In genomic region chr5:62340392-62340791, GRCh38 we compare ENCODE assay signal across 10 cellular contexts. TPM values are rescaled to one million over a fixed set of nuclear protein-coding genes. Genes with fewer than 3 reads are reported as not detected.
A peak's percentile ranks its signal among the peaks of the same experiment; 100 is the strongest.
DNase-seq lines count a peak whose midpoint lies in the region; ATAC-seq and TF ChIP-seq lines count a peak whose summit lies in the region.
"Had no signal": no experiment of that assay in that cellular context is flagged by ENCODE, and none has a peak within 500 bp of the region (broad histone marks: within the 10 kb centered on the region; RNA-seq: fewer than 3 reads in every experiment).

No MANE protein-coding gene starts in this region.

- peak; percentile 41 to 47 for ATAC-seq in naive B cell (ENCODE audit: low read depth in 2 of 2)
- ATAC-seq: left lobe of liver had no signal

- H3K9me3 ChIP-seq in Karpas-422 (ENCODE audit: low read length): no peaks in the 10 kb centered on the region

- no peak overlapping the region for H3K27ac ChIP-seq in Karpas-422 (ENCODE audit: low read length)
- H3K27ac ChIP-seq in brain microvascular endothelial cell: no peak overlapping the region

- peaks cover 37% of the 10 kb centered on the region for H4K20me1 ChIP-seq in Karpas-422 (ENCODE audit: insufficient read depth, low read depth, low read length)

- no peak overlapping the region for H3K4me3 Mint-ChIP-seq in naive B cell

- no peaks in the 10 kb centered on the region for H3K27me3 Mint-ChIP-seq in naive B cell

- no peaks in the 10 kb centered on the region for H3K9me2 ChIP-seq in Karpas-422 (replicated peaks; ENCODE audit: insufficient read depth, low read length)

- in situ Hi-C loops in brain microvascular endothelial cell (cut with HindIII; ENCODE audit: low pct_ligation_motif_present, low sequenced_read_pairs): no loop called here

- no peak overlapping the region for H3K27ac Mint-ChIP-seq in naive B cell

- no peaks in the 10 kb centered on the region for H3K27me3 ChIP-seq in Karpas-422 (ENCODE audit: low read length)
- no peaks in the 10 kb centered on the region for H3K27me3 ChIP-seq in brain microvascular endothelial cell (replicated peaks)

- TF ChIP-seq CTCF in GM10266 (IDR thresholded peaks at IDR 0.05; ENCODE audit: control insufficient read depth, insufficient read depth, low read depth, missing control alignments): peak; percentile 40
- peak; percentile 64 for TF ChIP-seq CTCF in brain microvascular endothelial cell (IDR thresholded peaks at IDR 0.05; ENCODE audit: low read depth, low read length, missing control alignments)

- H3K9me3 Mint-ChIP-seq in naive B cell: no peaks in the 10 kb centered on the region

- H3K4me1 ChIP-seq in Karpas-422 (ENCODE audit: low read length): peaks cover 26% of the 10 kb centered on the region

- H3K4me2 ChIP-seq in Karpas-422 (ENCODE audit: low read depth, low read length, poor library complexity, severe bottlenecking): no peak overlapping the region

- H3K4me1 Mint-ChIP-seq in naive B cell: peaks cover 37 to 55% (median 53%) of the 10 kb centered on the region in 3 donors

- peaks cover 100% of the 10 kb centered on the region for H3K79me2 ChIP-seq in Karpas-422 (ENCODE audit: low read length)

- H3K4me3 ChIP-seq in Karpas-422 (ENCODE audit: low read length): no peak overlapping the region
- H3K4me3 ChIP-seq in brain microvascular endothelial cell (ENCODE audit: low read depth, low read length): no peak overlapping the region

- H2AFZ ChIP-seq in Karpas-422 (ENCODE audit: low read length): no peak overlapping the region

- H3K36me3 ChIP-seq in Karpas-422 (ENCODE audit: insufficient read depth, low read length) (no peaks in the 10 kb centered on the region), brain microvascular endothelial cell (replicated peaks) (no peaks in the 10 kb centered on the region)

- H3K36me3 Mint-ChIP-seq in naive B cell: no peaks in the 10 kb centered on the region

- H3K9ac ChIP-seq in Karpas-422 (ENCODE audit: low read length): no peak overlapping the region

- DNase-seq in GM10266 (ENCODE audit: extremely low spot score) (no peak), Karpas-422 (peak; percentile 72), brain microvascular endothelial cell (peak; percentile 13), naive B cell (no peak), SKM-1 (lab: John Stamatoyannopoulos, UW; ENCODE audit: unreplicated experiment) (no peak), NCI-H2081 treated with DMSO at 0.1 percent for 48 hours (lab: John Stamatoyannopoulos, UW) (no peak), cerebellar cortex (ENCODE audit: low spot score) (no peak)
- no peak for DNase-seq in stimulated activated CD8-positive, alpha-beta memory T cell treated with anti-CD3 and anti-CD28 coated beads, Interleukin-4, amount 100 ng/mL, for 48 hours
- DNase-seq: amniotic stem cell had no signal

RNA-seq across cellular contexts. Expression of gene KIF2A, which starts 34.4 kb away (rescaled TPM):
- total RNA-seq in Karpas-422 (2014; rRNA removed; shearing (Covaris generic); ENCODE audit: low replicate concordance): 58.5 and 81.8 TPM in 2 replicates
- polyA plus RNA-seq in naive B cell (ENCODE audit: low read depth in 6 of 6): 10 to 100 TPM; 65.4 to 91.7 (median 86.3) TPM

Comparison
In these comparisons a context has a peak if more than half of its experiments do, and no peak if none do; other contexts are left out.
1. DNase-seq: peak in Karpas-422 (single experiment) and brain microvascular endothelial cell (single experiment); none in GM10266 (single experiment), naive B cell (single experiment), SKM-1 (single experiment), NCI-H2081 treated with DMSO at 0.1 percent for 48 hours (single experiment), cerebellar cortex (single experiment) and stimulated activated CD8-positive, alpha-beta memory T cell treated with anti-CD3 and anti-CD28 coated beads, Interleukin-4, amount 100 ng/mL, for 48 hours (single experiment).